In the genomic region with DNA sequence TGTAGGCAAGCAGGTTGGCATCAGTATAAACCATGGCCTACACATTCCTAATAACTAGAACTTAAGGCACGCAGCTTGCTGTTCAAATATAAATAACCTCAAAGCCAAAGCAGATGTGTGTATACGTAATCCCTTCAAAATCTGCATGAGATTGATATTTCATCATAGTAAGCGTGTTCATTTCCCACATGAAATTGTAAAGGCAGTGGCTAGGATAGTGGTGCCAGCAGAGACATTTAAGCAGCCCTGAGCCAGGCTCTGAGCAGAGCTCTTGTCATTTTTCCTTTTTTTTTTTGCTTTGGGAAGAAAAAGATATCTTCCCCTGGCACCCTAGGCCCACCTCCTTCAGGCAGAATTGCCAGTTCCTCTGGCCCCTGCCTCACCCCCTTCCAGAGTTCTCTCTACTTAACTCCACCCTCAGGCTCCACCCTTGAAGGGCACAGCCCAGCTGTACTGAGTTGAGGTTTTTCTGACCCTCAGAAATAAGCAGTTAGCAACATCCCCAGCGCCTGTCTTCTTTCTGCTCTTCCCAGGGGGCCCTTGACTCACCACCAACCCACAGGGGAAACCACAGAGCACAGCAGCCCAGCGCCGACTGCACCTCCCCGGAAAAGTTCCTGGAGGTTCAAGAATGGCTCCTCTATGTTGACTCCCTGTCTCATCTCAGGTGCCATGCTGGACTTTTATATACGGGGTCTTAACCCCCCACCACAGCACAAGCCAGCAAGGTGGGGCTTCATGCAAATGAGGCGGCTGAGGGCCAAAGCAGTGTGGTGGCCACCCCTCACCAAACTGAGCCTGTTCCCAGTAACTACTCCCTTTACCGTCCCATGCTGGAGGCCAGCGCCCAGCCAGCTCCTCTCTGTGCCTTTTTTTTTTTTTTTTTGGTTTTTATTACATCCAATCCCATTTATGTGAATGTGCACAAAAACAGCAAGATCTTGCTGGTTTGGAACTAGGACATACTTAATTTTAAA, we compare ENCODE assay signal across 8 cellular contexts.
DNase-seq lines count a peak whose midpoint lies in the region; ATAC-seq and TF ChIP-seq lines count a peak whose summit lies in the region.

No MANE protein-coding gene starts in this region.

- H3K9me3 ChIP-seq in right atrium auricular region (no peaks in the 10 kb centered on the region), stomach (no peaks in the 10 kb centered on the region), neural progenitor cell (ENCODE audit: low read depth) (no peaks in the 10 kb centered on the region)

- 65 to 75% (median 70%) methylated on average over 11 of the region's 11 CpGs for WGBS in stomach, 5 donors

- no peak for TF ChIP-seq POLR2A in stomach (IDR thresholded peaks at IDR 0.05)

- peaks cover 10% of the 10 kb centered on the region for H3K4me1 Mint-ChIP-seq in neural progenitor cell

- H3K4me3 Mint-ChIP-seq in neural progenitor cell: no peak overlapping the region

- peak overlapping the region; percentile 9 for H3K4me3 ChIP-seq in Jurkat, Clone E6-1 (ENCODE audit: low read length)
- no peak overlapping the region for H3K4me3 ChIP-seq in right atrium auricular region
- H3K4me3 ChIP-seq in stomach: no peak overlapping the region
- no peak overlapping the region for H3K4me3 ChIP-seq in neural progenitor cell

- intact Hi-C loops in stomach (cut with DNase I; ENCODE audit: low total_unique reads): loop anchor here (10.0 kb wide), 1 partner anchor 84 kb away; a partner anchor contains a TSS

- DNase-seq in ACHN (peak; percentile 73), activated T-cell treated with anti-CD3 and anti-CD28 coated beads for 1 hour (ENCODE audit: low read depth) (peak; percentile 3), right atrium auricular region (ENCODE audit: low spot score) (peak; percentile 57), stomach (no peak), neural progenitor cell (ENCODE audit: low spot score) (no peak)
- DNase-seq in Jurkat, Clone E6-1 (ENCODE audit: low read depth, low spot score): peak; percentile 80
- DNase-seq in activated CD4-positive, CD25-positive, alpha-beta regulatory T cell (lab: John Stamatoyannopoulos, UW): no peak

- H3K36me3 Mint-ChIP-seq in neural progenitor cell: no peaks in the 10 kb centered on the region

- no peak overlapping the region for H3K4me2 ChIP-seq in neural progenitor cell

- H3K27ac ChIP-seq in right atrium auricular region (peak overlapping the region in 1 of 2 donors; percentile 51), stomach (peak overlapping the region; percentile 46 to 76 (median 60)), neural progenitor cell (no peak overlapping the region)

- H3K27ac Mint-ChIP-seq in neural progenitor cell: no peak overlapping the region

- no peaks in the 10 kb centered on the region for H3K27me3 ChIP-seq in right atrium auricular region
- H3K27me3 ChIP-seq in stomach: no peaks in the 10 kb centered on the region
- H3K27me3 ChIP-seq in neural progenitor cell: no peaks in the 10 kb centered on the region

- H3K9ac ChIP-seq in neural progenitor cell: no peak overlapping the region

- H3K79me2 ChIP-seq in neural progenitor cell (ENCODE audit: low read depth): no peaks in the 10 kb centered on the region

- TF ChIP-seq EP300 in stomach (IDR thresholded peaks at IDR 0.05): no peak

- H2AFZ ChIP-seq in neural progenitor cell (replicated peaks): no peak overlapping the region

- peaks cover 0 to 6% of the 10 kb centered on the region in 2 donors for H3K4me1 ChIP-seq in right atrium auricular region
- H3K4me1 ChIP-seq in stomach: peaks cover 0 to 28% (median 17%) of the 10 kb centered on the region in 4 donors
- no peaks in the 10 kb centered on the region for H3K4me1 ChIP-seq in neural progenitor cell

- H3K9me3 Mint-ChIP-seq in neural progenitor cell: no peaks in the 10 kb centered on the region

- in situ Hi-C loops in ACHN (cut with HindIII; ENCODE audit: low pct_ligation_motif_present, low pct_unique_long_range_greater_than_20kb, low sequenced_read_pairs): no loop called here

- H3K36me3 ChIP-seq in right atrium auricular region: no peaks in the 10 kb centered on the region
- H3K36me3 ChIP-seq in stomach: no peaks in the 10 kb centered on the region
- no peaks in the 10 kb centered on the region for H3K36me3 ChIP-seq in neural progenitor cell

- peaks cover under 1% of the 10 kb centered on the region for H3K27me3 Mint-ChIP-seq in neural progenitor cell (ENCODE audit: insufficient read depth, low read depth)

- ATAC-seq in GM19452 (IDR thresholded peaks at IDR 0.05; ENCODE audit: unreplicated experiment): peak; percentile 67

- H4K20me1 ChIP-seq in neural progenitor cell (ENCODE audit: low read depth): no peaks in the 10 kb centered on the region

- TF ChIP-seq CTCF in right atrium auricular region (IDR thresholded peaks at IDR 0.05): no peak
- TF ChIP-seq CTCF in stomach (IDR thresholded peaks at IDR 0.05): no peak
- TF ChIP-seq CTCF in neural progenitor cell (IDR thresholded peaks at IDR 0.05): no peak

- no peaks in the 10 kb centered on the region for H3F3A ChIP-seq in neural progenitor cell (ENCODE audit: low read depth)

Comparison
In these comparisons a context has a peak if more than half of its experiments do, and no peak if none do; other contexts are left out.
1. DNase-seq: peak in ACHN (single experiment), Jurkat, Clone E6-1 (single experiment), activated T-cell treated with anti-CD3 and anti-CD28 coated beads for 1 hour (single experiment) and right atrium auricular region (single experiment); none in stomach (single experiment), activated CD4-positive, CD25-positive, alpha-beta regulatory T cell (0 of 4) and neural progenitor cell (single experiment).